Comparison of ENCODE assay signal across 13 cellular contexts in the genomic region with DNA sequence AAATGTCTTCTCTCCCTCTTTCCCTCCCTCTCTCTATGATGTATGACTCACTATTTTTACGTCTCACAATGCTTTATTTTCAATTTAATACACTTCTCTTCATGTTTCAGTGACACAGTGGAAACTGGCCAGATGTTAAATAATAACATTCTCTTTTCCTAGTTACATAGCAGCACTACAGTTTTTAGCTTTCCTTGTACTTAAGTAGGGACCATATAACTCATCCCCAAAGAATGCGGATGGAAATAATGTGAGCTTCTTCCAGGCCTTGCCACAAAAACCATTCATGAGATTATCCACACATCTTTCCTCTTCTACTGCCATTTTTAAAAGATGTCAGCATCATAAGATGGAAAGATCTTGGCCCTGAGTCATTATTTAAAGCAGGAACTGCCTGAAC.
DNase-seq lines count a peak whose midpoint lies in the region; ATAC-seq and TF ChIP-seq lines count a peak whose summit lies in the region.
"Had no signal": no experiment of that assay in that cellular context is flagged by ENCODE, and none has a peak within 500 bp of the region (broad histone marks: within the 10 kb centered on the region; RNA-seq: fewer than 3 reads in every experiment).

No MANE protein-coding gene starts in this region.

- no peaks in the 10 kb centered on the region for H3K36me3 Mint-ChIP-seq in activated T-helper 2 cell treated with anti-CD3 and anti-CD28 coated beads, Interferon-gamma antibody, Interleukin-2, Interleukin-4, amounts not matched to agents 10 μg/mL and 5 μg/mL and 100 μg/mL, durations not matched to agents 14 hours and 24 hours and 36 hours (ENCODE audit: low read depth)
- H3K36me3 Mint-ChIP-seq: CD8-positive, alpha-beta T cell had no signal

- peak overlapping the region; percentile 43; the same call in 1 of the 2 replicates for H3K4me2 ChIP-seq in SK-N-SH
- no peak overlapping the region for H3K4me2 ChIP-seq in fibroblast of lung (ENCODE audit: extremely low read depth, insufficient read depth, low read length)

- no peak for TF ChIP-seq CTCF in SK-N-SH (IDR thresholded peaks at IDR 0.05)
- TF ChIP-seq CTCF in fibroblast of lung (conservative IDR thresholded peaks at IDR 0.05 in 1 of 2, IDR thresholded peaks at IDR 0.05 in 1 of 2; ENCODE audit: low read depth in 1 of 2, low read length in 2 of 2): no peak

- no peak overlapping the region for H3K27ac Mint-ChIP-seq in activated T-helper 2 cell treated with anti-CD3 and anti-CD28 coated beads, Interferon-gamma antibody, Interleukin-2, Interleukin-4, amounts not matched to agents 10 μg/mL and 5 μg/mL and 100 μg/mL, durations not matched to agents 14 hours and 24 hours and 36 hours
- H3K27ac Mint-ChIP-seq: activated CD4-positive, alpha-beta T cell treated with anti-CD3 and anti-CD28 coated beads, Interleukin-2, amount 10 ng/mL, durations not matched to agents 24 days and 14 days; CD8-positive, alpha-beta T cell; immature natural killer cell had no signal

- TF ChIP-seq EP300 in SK-N-SH (IDR thresholded peaks at IDR 0.05; ENCODE audit: borderline replicate concordance in 1 of 2, low read depth in 1 of 2, low read length in 1 of 2): peak; percentile 26 to 86; a peak in 3 of 4 replicates

- POLR2A ChIA-PET in SK-N-SH (lab: Yijun Ruan, JAX): no interaction called here

- H3K27me3 ChIP-seq in SK-N-SH (ENCODE audit: insufficient read depth) (no peaks in the 10 kb centered on the region), fibroblast of lung (ENCODE audit: control insufficient read depth, insufficient read depth, low read length) (no peaks in the 10 kb centered on the region)

- H3K9me3 ChIP-seq in SK-N-SH (no peaks in the 10 kb centered on the region), fibroblast of lung (ENCODE audit: control insufficient read depth, insufficient read depth, low read depth, low read length) (no peaks in the 10 kb centered on the region)

- peak; percentile 94 for DNase-seq in ELR (ENCODE audit: low read depth)
- DNase-seq in SK-N-SH: no peak
- DNase-seq in fibroblast of lung (ENCODE audit: low read depth in 2 of 2): peak; percentile 98 to 99
- DNase-seq in skeletal muscle cell (ENCODE audit: low read depth): peak; percentile 78
- DNase-seq in activated T-helper 2 cell treated with anti-CD3 and anti-CD28 coated beads, Interferon-gamma antibody, Interleukin-2, Interleukin-4, amounts not matched to agents 10 μg/mL and 5 μg/mL and 100 μg/mL, durations not matched to agents 14 hours and 24 hours and 36 hours (ENCODE audit: low spot score): no peak
- no peak for DNase-seq in T-helper 9 cell
- DNase-seq in NOMO-1 treated with DMSO at 0.1 percent for 48 hours (lab: John Stamatoyannopoulos, UW; ENCODE audit: unreplicated experiment): no peak
- DNase-seq: activated CD4-positive, alpha-beta T cell treated with anti-CD3 and anti-CD28 coated beads, Interleukin-2, amount 10 ng/mL, durations not matched to agents 24 days and 14 days; caudate nucleus; CD8-positive, alpha-beta T cell; immature natural killer cell; right cardiac atrium had no signal

- 24% methylated on average over 2 of the region's 2 CpGs for WGBS in SK-N-SH (ENCODE audit: low lambda C conversion rate)

- H3K4me3 ChIP-seq in SK-N-SH (ENCODE audit: low read depth in 2 of 2, low read length in 1 of 2) (no peak overlapping the region), fibroblast of lung (replicated peaks in 1 of 4; ENCODE audit: control extremely low read depth in 1 of 4, insufficient read depth in 1 of 4, low read depth in 3 of 4, low read length in 4 of 4) (no peak overlapping the region), skeletal muscle cell (ENCODE audit: low read depth, low read length) (no peak overlapping the region)

- H3K9ac ChIP-seq in SK-N-SH (peak overlapping the region; percentile 5; the same call in 1 of the 2 replicates), fibroblast of lung (ENCODE audit: insufficient read depth, low read length) (no peak overlapping the region)

- no peak for ATAC-seq in GM19463 (IDR thresholded peaks at IDR 0.05; ENCODE audit: unreplicated experiment)
- ATAC-seq: CD8-positive, alpha-beta T cell; right cardiac atrium had no signal

- no peaks in the 10 kb centered on the region for H4K20me1 ChIP-seq in SK-N-SH (ENCODE audit: insufficient read depth)
- H4K20me1 ChIP-seq in fibroblast of lung (ENCODE audit: control insufficient read depth, extremely low read depth, insufficient read depth, low read length): no peaks in the 10 kb centered on the region

- H3K9me2 ChIP-seq in SK-N-SH: no peaks in the 10 kb centered on the region

- CTCF ChIA-PET in SK-N-SH (lab: Yijun Ruan, JAX): interaction anchor here (0.8 kb wide), 1 partner anchor 17 kb away, joined by 3 read pairs; no protein-coding TSS in a partner anchor

- H3F3A ChIP-seq in SK-N-SH (replicated peaks; ENCODE audit: insufficient read depth): peaks cover 19% of the 10 kb centered on the region

- no peak overlapping the region for H3K4me3 Mint-ChIP-seq in activated T-helper 2 cell treated with anti-CD3 and anti-CD28 coated beads, Interferon-gamma antibody, Interleukin-2, Interleukin-4, amounts not matched to agents 10 μg/mL and 5 μg/mL and 100 μg/mL, durations not matched to agents 14 hours and 24 hours and 36 hours (ENCODE audit: low read depth)
- H3K4me3 Mint-ChIP-seq: activated CD4-positive, alpha-beta T cell treated with anti-CD3 and anti-CD28 coated beads, Interleukin-2, amount 10 ng/mL, durations not matched to agents 24 days and 14 days; CD8-positive, alpha-beta T cell; immature natural killer cell had no signal

- H3K27ac ChIP-seq in SK-N-SH (ENCODE audit: low read depth in 2 of 2, low read length in 1 of 2) (peak overlapping the region; percentile 11 to 90; a peak in 3 of 4 replicates), fibroblast of lung (ENCODE audit: insufficient read depth, low read length) (no peak overlapping the region)

- H3K4me1 Mint-ChIP-seq in activated T-helper 2 cell treated with anti-CD3 and anti-CD28 coated beads, Interferon-gamma antibody, Interleukin-2, Interleukin-4, amounts not matched to agents 10 μg/mL and 5 μg/mL and 100 μg/mL, durations not matched to agents 14 hours and 24 hours and 36 hours (ENCODE audit: low read depth): no peaks in the 10 kb centered on the region
- H3K4me1 Mint-ChIP-seq: activated CD4-positive, alpha-beta T cell treated with anti-CD3 and anti-CD28 coated beads, Interleukin-2, amount 10 ng/mL, durations not matched to agents 24 days and 14 days; immature natural killer cell had no signal

- TF ChIP-seq RAD21 in SK-N-SH (IDR thresholded peaks at IDR 0.05; ENCODE audit: low read length): no peak

- H2AFZ ChIP-seq in SK-N-SH (ENCODE audit: low read depth): 0 out of 2 replicates have a peak overlapping the region, but pooled peaks have one; percentile 20
- H2AFZ ChIP-seq in fibroblast of lung (ENCODE audit: low read length): no peak overlapping the region

- no peaks in the 10 kb centered on the region for H3K27me3 Mint-ChIP-seq in activated T-helper 2 cell treated with anti-CD3 and anti-CD28 coated beads, Interferon-gamma antibody, Interleukin-2, Interleukin-4, amounts not matched to agents 10 μg/mL and 5 μg/mL and 100 μg/mL, durations not matched to agents 14 hours and 24 hours and 36 hours (ENCODE audit: low read depth)
- H3K27me3 Mint-ChIP-seq: activated CD4-positive, alpha-beta T cell treated with anti-CD3 and anti-CD28 coated beads, Interleukin-2, amount 10 ng/mL, durations not matched to agents 24 days and 14 days had no signal

- H3K4me1 ChIP-seq in SK-N-SH (ENCODE audit: control insufficient read depth in 1 of 2, insufficient read depth in 2 of 2, low read depth in 1 of 2, low read length in 1 of 2) (peaks cover 0 to 9% of the 10 kb centered on the region in 2 experiments; a peak in 2 of 4 replicates), fibroblast of lung (ENCODE audit: control insufficient read depth, extremely low read depth, insufficient read depth, low read length) (no peaks in the 10 kb centered on the region)

- intact Hi-C loops in activated T-helper 2 cell treated with anti-CD3 and anti-CD28 coated beads, Interferon-gamma antibody, Interleukin-2, Interleukin-4, amounts not matched to agents 10 μg/mL and 5 μg/mL and 100 μg/mL, durations not matched to agents 14 hours and 24 hours and 36 hours (cut with micrococcal nuclease): no loop called here

- H3K79me2 ChIP-seq in SK-N-SH (ENCODE audit: insufficient read depth) (no peaks in the 10 kb centered on the region), fibroblast of lung (ENCODE audit: control insufficient read depth, insufficient read depth, low read length) (no peaks in the 10 kb centered on the region)

- peaks cover 31% of the 10 kb centered on the region for H3K9me3 Mint-ChIP-seq in activated T-helper 2 cell treated with anti-CD3 and anti-CD28 coated beads, Interferon-gamma antibody, Interleukin-2, Interleukin-4, amounts not matched to agents 10 μg/mL and 5 μg/mL and 100 μg/mL, durations not matched to agents 14 hours and 24 hours and 36 hours

- no peaks in the 10 kb centered on the region for H3K36me3 ChIP-seq in SK-N-SH (replicated peaks in 1 of 2; ENCODE audit: control insufficient read depth in 1 of 2, insufficient read depth in 2 of 2, low read length in 1 of 2)
- no peaks in the 10 kb centered on the region for H3K36me3 ChIP-seq in fibroblast of lung (ENCODE audit: control insufficient read depth, insufficient read depth, low read length)

TF ChIP-seq in SK-N-SH, 30 proteins besides CTCF, POLR2A, EP300 and RAD21 (continues in another document):
- TF ChIP-seq POLR2AphosphoS5 (IDR thresholded peaks at IDR 0.05; ENCODE audit: low read depth, low read length): peak; percentile 45; the same call in 1 of the 2 replicates
- TF ChIP-seq MEF2A (IDR thresholded peaks at IDR 0.05; ENCODE audit: borderline replicate concordance, low read depth): no peak
- TF ChIP-seq, protein P1, sequence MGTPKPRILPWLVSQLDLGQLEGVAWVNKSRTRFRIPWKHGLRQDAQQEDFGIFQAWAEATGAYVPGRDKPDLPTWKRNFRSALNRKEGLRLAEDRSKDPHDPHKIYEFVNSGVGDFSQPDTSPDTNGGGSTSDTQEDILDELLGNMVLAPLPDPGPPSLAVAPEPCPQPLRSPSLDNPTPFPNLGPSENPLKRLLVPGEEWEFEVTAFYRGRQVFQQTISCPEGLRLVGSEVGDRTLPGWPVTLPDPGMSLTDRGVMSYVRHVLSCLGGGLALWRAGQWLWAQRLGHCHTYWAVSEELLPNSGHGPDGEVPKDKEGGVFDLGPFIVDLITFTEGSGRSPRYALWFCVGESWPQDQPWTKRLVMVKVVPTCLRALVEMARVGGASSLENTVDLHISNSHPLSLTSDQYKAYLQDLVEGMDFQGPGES (IDR thresholded peaks at IDR 0.05; ENCODE audit: low read depth, low read length): no peak
- TF ChIP-seq TEAD4 (IDR thresholded peaks at IDR 0.05; ENCODE audit: borderline replicate concordance, insufficient read depth): peak; percentile 84
- no peak for TF ChIP-seq MXI1 (IDR thresholded peaks at IDR 0.05; ENCODE audit: low read depth, low read length)
- no peak for TF ChIP-seq TAF1 (IDR thresholded peaks at IDR 0.05; ENCODE audit: borderline replicate concordance, low read depth, low read length)
- TF ChIP-seq CHD2 (IDR thresholded peaks at IDR 0.05; ENCODE audit: low read length, partially characterized antibody): no peak
- peak; percentile 69 for TF ChIP-seq NFIC (IDR thresholded peaks at IDR 0.05; ENCODE audit: borderline replicate concordance)
- no peak for TF ChIP-seq EZH2phosphoT487 (IDR thresholded peaks at IDR 0.05; ENCODE audit: borderline replicate concordance, low read depth)

Comparison
In these comparisons a context has a peak if more than half of its experiments do, and no peak if none do; other contexts are left out.
1. DNase-seq: peak in ELR (single experiment), fibroblast of lung (2 of 2) and skeletal muscle cell (single experiment); none in SK-N-SH (single experiment), activated T-helper 2 cell treated with anti-CD3 and anti-CD28 coated beads, Interferon-gamma antibody, Interleukin-2, Interleukin-4, amounts not matched to agents 10 μg/mL and 5 μg/mL and 100 μg/mL, durations not matched to agents 14 hours and 24 hours and 36 hours (single experiment), T-helper 9 cell (single experiment) and NOMO-1 treated with DMSO at 0.1 percent for 48 hours (single experiment).